Comparison of ENCODE assay signal across 8 cellular contexts in the genomic region with DNA sequence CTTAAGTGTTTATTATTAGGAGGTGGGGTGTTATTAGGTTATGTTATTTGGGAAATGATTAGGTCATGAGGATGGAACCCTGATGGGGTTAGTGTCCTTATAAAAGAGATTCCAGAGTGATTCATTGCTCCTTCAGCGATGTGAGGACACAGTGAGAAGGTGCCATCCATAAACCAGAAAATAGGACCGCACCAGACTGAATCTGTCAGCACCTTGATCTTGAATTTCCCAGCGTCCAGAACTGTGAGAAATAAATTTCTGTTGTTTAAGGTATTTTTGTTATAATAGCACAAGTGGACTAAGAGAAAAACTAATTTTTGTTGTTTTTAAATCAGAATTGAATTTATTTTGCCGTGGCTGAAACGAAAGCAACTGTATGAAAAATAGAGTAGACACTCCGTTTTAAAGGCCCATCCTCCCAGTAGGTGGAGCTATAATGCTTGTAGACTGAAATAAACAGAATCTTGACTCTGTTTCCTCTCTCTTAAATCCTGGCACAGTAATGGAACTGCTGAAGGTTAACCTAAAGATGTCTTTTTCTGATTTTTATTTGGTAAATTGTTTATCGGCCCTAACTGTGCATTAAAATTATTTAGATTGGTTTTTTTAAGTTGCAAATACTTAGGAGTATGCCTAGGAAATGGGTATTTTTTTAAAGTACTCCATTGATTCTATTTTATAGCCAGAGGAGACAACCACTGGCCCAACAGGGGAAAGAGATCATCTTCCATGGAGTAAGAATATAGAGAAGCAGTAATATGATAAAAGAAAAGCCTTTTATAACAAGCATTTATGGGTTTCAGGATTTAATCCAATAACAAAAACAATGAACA.
DNase-seq lines count a peak whose midpoint lies in the region; ATAC-seq and TF ChIP-seq lines count a peak whose summit lies in the region.

No MANE protein-coding gene starts in this region.

- no peaks in the 10 kb centered on the region for H3K79me2 ChIP-seq in Loucy (ENCODE audit: insufficient read depth, low read length)

- H3F3A ChIP-seq in Loucy (ENCODE audit: low read depth), result no peaks in the 10 kb centered on the region

- H2AFZ ChIP-seq in Loucy (ENCODE audit: low read length), result peak overlapping the region; percentile 87

- in situ Hi-C loops in HAP-1 (cut with MboI; ENCODE audit: low sequenced_read_pairs), result no loop called here

- H3K9me2 ChIP-seq in Loucy (replicated peaks; ENCODE audit: low read depth, low read length), result no peaks in the 10 kb centered on the region

- peak overlapping the region; percentile 62 for H3K4me2 ChIP-seq in Loucy (ENCODE audit: low read depth, low read length, poor library complexity, severe bottlenecking)

- H3K36me3 ChIP-seq in HAP-1 (replicated peaks) (no peaks in the 10 kb centered on the region), Loucy (ENCODE audit: insufficient read depth, low read length) (no peaks in the 10 kb centered on the region), endocrine pancreas (ENCODE audit: control insufficient read depth, insufficient read depth, low read length) (no peaks in the 10 kb centered on the region), muscle layer of colon (ENCODE audit: insufficient read depth, low read length) (no peaks in the 10 kb centered on the region)

- H3K27ac ChIP-seq in muscle layer of colon (ENCODE audit: low read depth, low read length), result no peak overlapping the region

- ATAC-seq in HG03139 (IDR thresholded peaks at IDR 0.05; ENCODE audit: unreplicated experiment), result no peak

- H3K4me3 ChIP-seq in HAP-1 (peak overlapping the region; percentile 22), Loucy (ENCODE audit: low read length, poor library complexity, severe bottlenecking) (peak overlapping the region; percentile 71), endocrine pancreas (ENCODE audit: control insufficient read depth, insufficient read depth, low read length) (peak overlapping the region; percentile 88), muscle layer of colon (ENCODE audit: low read depth in 1 of 2, low read length in 2 of 2) (peak overlapping the region; percentile 5 to 30)

- H3K9me3 ChIP-seq in HAP-1, result no peaks in the 10 kb centered on the region
- H3K9me3 ChIP-seq in Loucy (ENCODE audit: insufficient read depth, low read depth, low read length), result no peaks in the 10 kb centered on the region
- no peaks in the 10 kb centered on the region for H3K9me3 ChIP-seq in endocrine pancreas (ENCODE audit: control insufficient read depth, low read length)
- H3K9me3 ChIP-seq in muscle layer of colon (ENCODE audit: low read length), result no peaks in the 10 kb centered on the region

- DNase-seq in stimulated activated CD4-positive, alpha-beta T cell treated with anti-CD3 and anti-CD28 coated beads, Interleukin-4, amount 100 ng/mL, for 24 hours, result peak; percentile 38
- no peak for DNase-seq in stimulated activated CD4-positive, alpha-beta T cell treated with anti-CD3 and anti-CD28 coated beads, Interleukin-4, amount 100 ng/mL, for 4 hours
- DNase-seq in HAP-1 (ENCODE audit: low spot score in 2 of 2), result peak; percentile 28 to 47
- DNase-seq in SW480 (ENCODE audit: low spot score), result peak; percentile 27

- peak overlapping the region; percentile 29 for H3K9ac ChIP-seq in Loucy (ENCODE audit: low read depth, low read length, poor library complexity, severe bottlenecking)
- no peak overlapping the region for H3K9ac ChIP-seq in endocrine pancreas (ENCODE audit: control insufficient read depth, insufficient read depth, low read length)
- no peak overlapping the region for H3K9ac ChIP-seq in muscle layer of colon (ENCODE audit: low read length)

- TF ChIP-seq CTCF in Loucy (conservative IDR thresholded peaks at IDR 0.05; ENCODE audit: low read length), result peak; percentile 83

- H3K27me3 ChIP-seq in HAP-1 (ENCODE audit: low read depth) (no peaks in the 10 kb centered on the region), Loucy (ENCODE audit: insufficient read depth, low read length, poor library complexity, severe bottlenecking) (no peaks in the 10 kb centered on the region), endocrine pancreas (ENCODE audit: control insufficient read depth, insufficient read depth, low read length) (no peaks in the 10 kb centered on the region), muscle layer of colon (ENCODE audit: control insufficient read depth in 1 of 2, insufficient read depth in 2 of 2, low read length in 2 of 2) (no peaks in the 10 kb centered on the region)

- H3K4me1 ChIP-seq in HAP-1, result no peaks in the 10 kb centered on the region
- H3K4me1 ChIP-seq in Loucy (ENCODE audit: insufficient read depth, low read length, poor library complexity, severe bottlenecking), result no peaks in the 10 kb centered on the region
- H3K4me1 ChIP-seq in endocrine pancreas (ENCODE audit: control insufficient read depth, insufficient read depth, low read length), result no peaks in the 10 kb centered on the region
- H3K4me1 ChIP-seq in muscle layer of colon (ENCODE audit: insufficient read depth, low read length), result no peaks in the 10 kb centered on the region

- no peaks in the 10 kb centered on the region for H4K20me1 ChIP-seq in Loucy (ENCODE audit: insufficient read depth, low read length, poor library complexity, severe bottlenecking)

Comparison
In these comparisons a context has a peak if more than half of its experiments do, and no peak if none do; other contexts are left out.
1. DNase-seq: peak in stimulated activated CD4-positive, alpha-beta T cell treated with anti-CD3 and anti-CD28 coated beads, Interleukin-4, amount 100 ng/mL, for 24 hours (single experiment), HAP-1 (2 of 2) and SW480 (single experiment); none in stimulated activated CD4-positive, alpha-beta T cell treated with anti-CD3 and anti-CD28 coated beads, Interleukin-4, amount 100 ng/mL, for 4 hours (0 of 2).
2. H3K4me3 ChIP-seq: peak in every context shown above with its lines; median percentile 88 in endocrine pancreas; 71 in Loucy; 22 in HAP-1; 18 in muscle layer of colon.